1 cellular context compared by ENCODE assay signal in the genomic region with DNA sequence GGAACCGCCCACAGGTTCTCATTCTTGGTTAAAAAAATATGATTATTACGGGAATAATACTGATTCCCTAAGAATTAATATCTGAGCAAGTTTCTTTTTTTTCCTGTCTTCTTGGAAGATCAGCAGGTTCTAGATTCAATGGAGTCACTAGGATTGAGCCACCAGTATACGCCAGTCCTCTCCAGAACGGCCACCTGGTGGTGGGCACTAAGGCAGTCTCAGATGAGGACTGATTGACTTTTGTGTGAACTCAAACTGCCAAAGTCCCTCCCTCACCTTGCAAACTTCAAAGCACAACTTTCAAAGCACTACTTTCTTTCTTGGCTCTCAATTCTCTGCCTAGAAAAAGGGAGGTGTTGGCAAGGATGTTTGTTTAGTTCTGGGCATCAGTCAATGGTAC.
TF ChIP-seq lines count a peak whose summit lies in the region.

No MANE protein-coding gene starts in this region.

TF ChIP-seq in GM23338, 12 proteins besides CTCF, POLR2A, EP300 and RAD21 (continued from another document):
- no peak for TF ChIP-seq ZNF462 (CRISPR knock-in tag; IDR thresholded peaks at IDR 0.05)
- TF ChIP-seq, protein P1, sequence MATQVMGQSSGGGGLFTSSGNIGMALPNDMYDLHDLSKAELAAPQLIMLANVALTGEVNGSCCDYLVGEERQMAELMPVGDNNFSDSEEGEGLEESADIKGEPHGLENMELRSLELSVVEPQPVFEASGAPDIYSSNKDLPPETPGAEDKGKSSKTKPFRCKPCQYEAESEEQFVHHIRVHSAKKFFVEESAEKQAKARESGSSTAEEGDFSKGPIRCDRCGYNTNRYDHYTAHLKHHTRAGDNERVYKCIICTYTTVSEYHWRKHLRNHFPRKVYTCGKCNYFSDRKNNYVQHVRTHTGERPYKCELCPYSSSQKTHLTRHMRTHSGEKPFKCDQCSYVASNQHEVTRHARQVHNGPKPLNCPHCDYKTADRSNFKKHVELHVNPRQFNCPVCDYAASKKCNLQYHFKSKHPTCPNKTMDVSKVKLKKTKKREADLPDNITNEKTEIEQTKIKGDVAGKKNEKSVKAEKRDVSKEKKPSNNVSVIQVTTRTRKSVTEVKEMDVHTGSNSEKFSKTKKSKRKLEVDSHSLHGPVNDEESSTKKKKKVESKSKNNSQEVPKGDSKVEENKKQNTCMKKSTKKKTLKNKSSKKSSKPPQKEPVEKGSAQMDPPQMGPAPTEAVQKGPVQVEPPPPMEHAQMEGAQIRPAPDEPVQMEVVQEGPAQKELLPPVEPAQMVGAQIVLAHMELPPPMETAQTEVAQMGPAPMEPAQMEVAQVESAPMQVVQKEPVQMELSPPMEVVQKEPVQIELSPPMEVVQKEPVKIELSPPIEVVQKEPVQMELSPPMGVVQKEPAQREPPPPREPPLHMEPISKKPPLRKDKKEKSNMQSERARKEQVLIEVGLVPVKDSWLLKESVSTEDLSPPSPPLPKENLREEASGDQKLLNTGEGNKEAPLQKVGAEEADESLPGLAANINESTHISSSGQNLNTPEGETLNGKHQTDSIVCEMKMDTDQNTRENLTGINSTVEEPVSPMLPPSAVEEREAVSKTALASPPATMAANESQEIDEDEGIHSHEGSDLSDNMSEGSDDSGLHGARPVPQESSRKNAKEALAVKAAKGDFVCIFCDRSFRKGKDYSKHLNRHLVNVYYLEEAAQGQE (IDR thresholded peaks at IDR 0.05; ENCODE audit: unreplicated experiment): no peak
- no peak for TF ChIP-seq NANOG (IDR thresholded peaks at IDR 0.05; ENCODE audit: borderline replicate concordance)
- no peak for TF ChIP-seq CREB1 (CRISPR knock-in tag; IDR thresholded peaks at IDR 0.05; ENCODE audit: low read depth)
- TF ChIP-seq EZH2phosphoT487 (IDR thresholded peaks at IDR 0.05; ENCODE audit: unreplicated experiment): no peak
- TF ChIP-seq EZH2 (IDR thresholded peaks at IDR 0.05; ENCODE audit: low read depth, unreplicated experiment): no peak
- TF ChIP-seq JUNB (IDR thresholded peaks at IDR 0.05; ENCODE audit: unreplicated experiment): no peak
